In the genomic region with DNA sequence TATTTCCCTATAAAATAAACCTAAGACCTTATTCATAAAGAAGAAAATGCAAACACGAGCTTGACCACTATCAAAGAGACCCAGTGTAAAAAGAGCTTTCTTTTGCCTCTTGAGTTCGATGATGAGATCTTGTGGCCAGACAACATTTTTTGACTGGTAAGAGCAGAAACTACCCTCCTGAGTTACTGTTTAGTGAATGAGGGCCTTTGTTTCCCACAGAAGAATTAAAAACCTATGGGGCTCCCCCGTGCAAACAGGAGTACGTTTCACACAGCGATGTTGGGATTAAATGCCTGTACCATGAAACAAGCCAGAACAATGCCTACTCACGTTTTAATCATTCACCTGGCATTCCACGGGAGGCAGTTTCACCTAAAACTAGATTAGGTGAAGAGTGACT, we compare ENCODE assay signal across 1 cellular context.
TF ChIP-seq lines count a peak whose summit lies in the region.

No MANE protein-coding gene starts in this region.

TF ChIP-seq in H1, 55 proteins besides CTCF, POLR2A, EP300 and RAD21 (continued from another document):
- TF ChIP-seq ATF2 (IDR thresholded peaks at IDR 0.05; ENCODE audit: low read length), result no peak
- no peak for TF ChIP-seq MAX (IDR thresholded peaks at IDR 0.05)
- no peak for TF ChIP-seq SUZ12 (IDR thresholded peaks at IDR 0.05; ENCODE audit: low read length)
- TF ChIP-seq SP4 (IDR thresholded peaks at IDR 0.05; ENCODE audit: low read length), result no peak
- TF ChIP-seq HDAC6 (IDR thresholded peaks at IDR 0.05; ENCODE audit: low read depth, low read length), result no peak
- TF ChIP-seq PHF8 (conservative IDR thresholded peaks at IDR 0.05; ENCODE audit: low read depth, low read length), result no peak
